Comparison of ENCODE assay signal across 21 cellular contexts in genomic region chr11:133901316-133901715, GRCh38. TPM values are rescaled to one million over a fixed set of nuclear protein-coding genes. Genes with fewer than 3 reads are reported as not detected.
"Had no signal": no experiment of that assay in that cellular context is flagged by ENCODE, and none has a peak within 500 bp of the region (broad histone marks: within the 10 kb centered on the region; RNA-seq: fewer than 3 reads in every experiment).

No MANE protein-coding gene starts in this region.

- H3K4me3 ChIP-seq: colonic mucosa, esophagus squamous epithelium, gastroesophageal sphincter, left lung, lung, tibial artery had no signal

- H3K27ac Mint-ChIP-seq: immature natural killer cell; naive thymus-derived CD4-positive, alpha-beta T cell; nephron progenitor cell had no signal

- H3K4me1 ChIP-seq: colonic mucosa, esophagus squamous epithelium, gastroesophageal sphincter, left lung, tibial artery had no signal

- H3K27me3 ChIP-seq: colonic mucosa, esophagus squamous epithelium, gastroesophageal sphincter, left lung, tibial artery had no signal

- H3K4me3 Mint-ChIP-seq: immature natural killer cell; naive thymus-derived CD4-positive, alpha-beta T cell; nephron progenitor cell had no signal

- H3K9me3 Mint-ChIP-seq: immature natural killer cell; naive thymus-derived CD4-positive, alpha-beta T cell; nephron progenitor cell had no signal

- ATAC-seq: gastroesophageal sphincter, left lung had no signal

- H3K27me3 Mint-ChIP-seq: naive thymus-derived CD4-positive, alpha-beta T cell had no signal

- H3K27ac ChIP-seq: colonic mucosa, esophagus squamous epithelium, gastroesophageal sphincter, left lung, tibial artery had no signal

- H3K4me1 Mint-ChIP-seq: immature natural killer cell had no signal

- H3K36me3 Mint-ChIP-seq: immature natural killer cell had no signal

- H3K36me3 ChIP-seq: colonic mucosa, esophagus squamous epithelium, left lung had no signal

- H3K9me3 ChIP-seq: colonic mucosa, esophagus squamous epithelium, gastroesophageal sphincter, left lung, tibial artery had no signal

- DNase-seq: colonic mucosa; dermis blood vessel endothelial cell; esophagus squamous epithelium; foreskin fibroblast; immature natural killer cell; nephron progenitor cell; small intestine; stimulated activated CD4-positive, alpha-beta T cell treated with anti-CD3 and anti-CD28 coated beads, Interleukin-2, amount 100 ng/mL, for 48 hours; stimulated activated naive CD4-positive, alpha-beta T cell treated with Interleukin-2 at 50 U/mL for 16 hours had no signal

RNA-seq across cellular contexts. Expression of gene SPATA19, which starts 56.0 kb away (rescaled TPM):
- total RNA-seq: cerebellum; colonic mucosa; dermis blood vessel endothelial cell; epithelial cell of proximal tubule; esophagus squamous epithelium; gastroesophageal sphincter; left lung; lung; mononuclear cell; naive thymus-derived CD4-positive, alpha-beta T cell; omental fat pad; pulmonary artery endothelial cell; temporal lobe; ureter had no signal
- polyA plus RNA-seq: immature natural killer cell; lung; naive thymus-derived CD4-positive, alpha-beta T cell; small intestine had no signal
